Comparison of ENCODE assay signal across 1 cellular context in genomic region chr5:136062563-136063274, GRCh38.
A peak's percentile ranks its signal among the peaks of the same experiment; 100 is the strongest.
TF ChIP-seq lines count a peak whose summit lies in the region.

No MANE protein-coding gene starts in this region.

TF ChIP-seq in HepG2, 621 proteins besides CTCF, POLR2A, EP300 and RAD21 (continues in another document):
- TF ChIP-seq CERS6 (CRISPR knock-in tag; IDR thresholded peaks at IDR 0.05): no peak
- TF ChIP-seq ZNF513 (CRISPR knock-in tag; conservative IDR thresholded peaks at IDR 0.05): no peak
- TF ChIP-seq ZNF3 (CRISPR knock-in tag; IDR thresholded peaks at IDR 0.05): no peak
- TF ChIP-seq ZNF414 (CRISPR knock-in tag; IDR thresholded peaks at IDR 0.05): no peak
- TF ChIP-seq NR1H2 (CRISPR knock-in tag; IDR thresholded peaks at IDR 0.05; ENCODE audit: borderline replicate concordance, low read depth): no peak
- TF ChIP-seq SAP130 (CRISPR knock-in tag; IDR thresholded peaks at IDR 0.05; ENCODE audit: low read depth): no peak
- TF ChIP-seq SMC3 (IDR thresholded peaks at IDR 0.05; ENCODE audit: low read length): peak; percentile 94
- no peak for TF ChIP-seq ZNF280D (CRISPR knock-in tag; IDR thresholded peaks at IDR 0.05)
- peak; percentile 86 for TF ChIP-seq STAG1 (CRISPR knock-in tag; IDR thresholded peaks at IDR 0.05)
- TF ChIP-seq KDM4B (CRISPR knock-in tag; IDR thresholded peaks at IDR 0.05): no peak
- no peak for TF ChIP-seq ZGPAT (CRISPR knock-in tag; IDR thresholded peaks at IDR 0.05)
- no peak for TF ChIP-seq PATZ1 (CRISPR knock-in tag; IDR thresholded peaks at IDR 0.05)
- no peak for TF ChIP-seq HINFP (CRISPR knock-in tag; IDR thresholded peaks at IDR 0.05; ENCODE audit: low read depth)
- TF ChIP-seq ZNF143 (CRISPR knock-in tag; IDR thresholded peaks at IDR 0.05): peak; percentile 48; the same call in 1 of the 2 replicates
- no peak for TF ChIP-seq FOXJ3 (CRISPR knock-in tag; IDR thresholded peaks at IDR 0.05; ENCODE audit: borderline replicate concordance)
- TF ChIP-seq ZBTB4 (CRISPR knock-in tag; IDR thresholded peaks at IDR 0.05; ENCODE audit: borderline replicate concordance): no peak
- no peak for TF ChIP-seq PLSCR1 (CRISPR knock-in tag; IDR thresholded peaks at IDR 0.05; ENCODE audit: borderline replicate concordance)
- TF ChIP-seq ZNF343 (CRISPR knock-in tag; IDR thresholded peaks at IDR 0.05): no peak
- no peak for TF ChIP-seq GATA4 (IDR thresholded peaks at IDR 0.05; ENCODE audit: borderline replicate concordance, low read depth)
- no peak for TF ChIP-seq ZNF547 (CRISPR knock-in tag; IDR thresholded peaks at IDR 0.05)
- 0 out of 2 replicates have a peak, but pooled peaks have one; percentile 22 for TF ChIP-seq ERF (CRISPR knock-in tag; IDR thresholded peaks at IDR 0.05)
- peak; percentile 32; the same call in 1 of the 2 replicates for TF ChIP-seq RXRB (CRISPR knock-in tag; IDR thresholded peaks at IDR 0.05; ENCODE audit: borderline replicate concordance)
- no peak for TF ChIP-seq PHF21A (CRISPR knock-in tag; IDR thresholded peaks at IDR 0.05)
- no peak for TF ChIP-seq ZBTB37 (CRISPR knock-in tag; IDR thresholded peaks at IDR 0.05)
- TF ChIP-seq AHDC1 (CRISPR knock-in tag; IDR thresholded peaks at IDR 0.05; ENCODE audit: borderline replicate concordance): no peak
- TF ChIP-seq ZNF362 (CRISPR knock-in tag; IDR thresholded peaks at IDR 0.05; ENCODE audit: borderline replicate concordance): no peak
